2 cellular contexts compared by ENCODE assay signal in the genomic region with DNA sequence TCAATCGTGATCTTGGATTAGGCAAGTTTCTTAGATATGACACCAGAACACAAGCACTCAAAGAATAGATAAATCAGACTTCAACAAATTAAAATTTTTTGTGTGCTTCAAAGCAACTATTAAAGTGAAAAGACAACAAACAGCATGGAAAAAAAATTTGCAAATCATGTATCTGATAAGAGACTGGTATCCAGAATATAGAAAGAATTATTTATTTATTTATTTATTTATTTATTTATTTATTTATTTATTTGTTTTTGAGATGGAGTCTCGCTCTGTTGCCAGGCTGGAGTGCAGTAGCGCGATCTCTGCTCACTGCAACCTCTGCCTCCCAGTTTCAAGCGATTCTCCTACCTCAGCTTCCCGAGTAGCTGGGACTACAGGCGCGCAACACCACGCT. TPM values are rescaled to one million over a fixed set of nuclear protein-coding genes. Genes with fewer than 3 reads are reported as not detected.
"Had no signal": no experiment of that assay in that cellular context is flagged by ENCODE, and none has a peak within 500 bp of the region (broad histone marks: within the 10 kb centered on the region; RNA-seq: fewer than 3 reads in every experiment).

No MANE protein-coding gene starts in this region.

RNA-seq across cellular contexts. Expression of gene PCAT6, which starts 18.5 kb away (rescaled TPM):
- total RNA-seq: T-helper 1 cell treated with Interleukin-12 subunit alpha and Interleukin-12 subunit beta and Interleukin-4 antibody, amounts not matched to agents 30 ng/mL and 1 ng/mL, for 36 hours; T-helper 2 cell treated with Interferon-gamma antibody and Interleukin-4, amounts not matched to agents 100 ng/mL and 5 ng/mL, for 36 hours had no signal
